In genomic region chr19:54214217-54214616, GRCh38 we compare ENCODE assay signal across 1 cellular context.
TF ChIP-seq lines count a peak whose summit lies in the region.

No MANE protein-coding gene starts in this region.

TF ChIP-seq in K562, 482 proteins besides CTCF, POLR2A, EP300 and RAD21:
- peak in 1 of 2 experiments; percentile 49; a peak in 1 of 4 replicates for TF ChIP-seq MNT (conservative IDR thresholded peaks at IDR 0.05)
- TF ChIP-seq KDM1A (IDR thresholded peaks at IDR 0.05) = peak in 1 of 2 experiments; percentile 41; a peak in 1 of 4 replicates
- peak; percentile 80 for TF ChIP-seq CBFA2T3 (IDR thresholded peaks at IDR 0.05)
- peak; percentile 68; the same call in 1 of the 2 replicates for TF ChIP-seq CBFA2T2 (conservative IDR thresholded peaks at IDR 0.05)
- TF ChIP-seq ARID1B (IDR thresholded peaks at IDR 0.05) = peak; percentile 44; the same call in 1 of the 2 replicates
- TF ChIP-seq, protein P1, sequence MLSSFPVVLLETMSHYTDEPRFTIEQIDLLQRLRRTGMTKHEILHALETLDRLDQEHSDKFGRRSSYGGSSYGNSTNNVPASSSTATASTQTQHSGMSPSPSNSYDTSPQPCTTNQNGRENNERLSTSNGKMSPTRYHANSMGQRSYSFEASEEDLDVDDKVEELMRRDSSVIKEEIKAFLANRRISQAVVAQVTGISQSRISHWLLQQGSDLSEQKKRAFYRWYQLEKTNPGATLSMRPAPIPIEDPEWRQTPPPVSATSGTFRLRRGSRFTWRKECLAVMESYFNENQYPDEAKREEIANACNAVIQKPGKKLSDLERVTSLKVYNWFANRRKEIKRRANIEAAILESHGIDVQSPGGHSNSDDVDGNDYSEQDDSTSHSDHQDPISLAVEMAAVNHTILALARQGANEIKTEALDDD (IDR thresholded peaks at IDR 0.05) = 0 out of 2 replicates have a peak, but pooled peaks have one; percentile 33
- peak; percentile 47; the same call in 1 of the 2 replicates for TF ChIP-seq TAL1 (IDR thresholded peaks at IDR 0.05)
- peak; percentile 58; the same call in 1 of the 2 replicates for TF ChIP-seq DPF2 (IDR thresholded peaks at IDR 0.05)
- TF ChIP-seq NCOR1 (IDR thresholded peaks at IDR 0.05) = peak; percentile 52; the same call in 1 of the 2 replicates
